ENCODE assay signal across 19 cellular contexts in the genomic region with DNA sequence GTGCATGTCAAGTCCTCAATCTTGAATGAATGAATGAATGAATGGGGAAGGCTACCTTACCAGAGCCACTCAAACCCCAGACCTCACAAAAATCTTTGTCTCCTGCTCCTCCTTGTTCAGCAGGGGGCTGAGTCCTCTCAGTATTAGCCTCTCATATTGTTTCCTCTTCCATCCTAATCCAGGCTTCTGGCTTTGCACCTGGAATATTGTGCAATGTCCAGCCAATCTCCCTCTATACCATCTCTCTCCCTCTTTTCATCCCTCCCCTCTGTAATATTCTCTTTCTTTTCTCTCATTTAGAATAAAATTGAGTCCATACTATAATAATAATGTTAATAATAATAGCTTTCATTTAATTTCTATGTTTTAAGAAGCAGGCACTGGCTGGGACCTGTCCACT. TPM values are rescaled to one million over a fixed set of nuclear protein-coding genes. Genes with fewer than 3 reads are reported as not detected.
A peak's percentile ranks its signal among the peaks of the same experiment; 100 is the strongest.
DNase-seq lines count a peak whose midpoint lies in the region; ATAC-seq and TF ChIP-seq lines count a peak whose summit lies in the region.
"Had no signal": no experiment of that assay in that cellular context is flagged by ENCODE, and none has a peak within 500 bp of the region (broad histone marks: within the 10 kb centered on the region; RNA-seq: fewer than 3 reads in every experiment).

No MANE protein-coding gene starts in this region.

- peaks cover 91 to 100% (median 97%) of the 10 kb centered on the region in 4 donors for H3K4me1 Mint-ChIP-seq in CD4-positive, alpha-beta memory T cell
- H3K4me1 Mint-ChIP-seq in activated naive CD8-positive, alpha-beta T cell treated with anti-CD3 and anti-CD28 coated beads for 36 hours, result peaks cover 96% of the 10 kb centered on the region

- no peak for TF ChIP-seq RAD21 in Ishikawa (IDR thresholded peaks at IDR 0.05; ENCODE audit: low read depth)

- peak overlapping the region; percentile 90 for H3K27ac ChIP-seq in CD4-positive, alpha-beta memory T cell (ENCODE audit: low read depth, low read length)
- peak overlapping the region; percentile 99 for H3K27ac ChIP-seq in neutrophil
- no peak overlapping the region for H3K27ac ChIP-seq in mesendoderm (ENCODE audit: low read depth, low read length)
- H3K27ac ChIP-seq: uterus had no signal

- H3K9me3 Mint-ChIP-seq in CD4-positive, alpha-beta memory T cell, result peaks cover 0 to 4% (median 0%) of the 10 kb centered on the region in 8 donors
- H3K9me3 Mint-ChIP-seq in activated naive CD8-positive, alpha-beta T cell treated with anti-CD3 and anti-CD28 coated beads for 36 hours, result no peaks in the 10 kb centered on the region

- peaks cover 23 to 33% of the 10 kb centered on the region in 2 donors for H3K36me3 Mint-ChIP-seq in CD4-positive, alpha-beta memory T cell
- H3K36me3 Mint-ChIP-seq in activated naive CD8-positive, alpha-beta T cell treated with anti-CD3 and anti-CD28 coated beads for 36 hours, result peaks cover 15% of the 10 kb centered on the region

- no peak for DNase-seq in CD4-positive, alpha-beta memory T cell
- no peak for DNase-seq in activated naive CD8-positive, alpha-beta T cell treated with anti-CD3 and anti-CD28 coated beads for 36 hours
- DNase-seq in mesendoderm (no peak), cerebellar cortex (ENCODE audit: low spot score) (no peak)
- DNase-seq: activated CD4-positive, alpha-beta T cell treated with anti-CD3 and anti-CD28 coated beads, Interleukin-2, amount 50 U/mL, for 4 hours; COR-L47; esophagus squamous epithelium; GOT3; heart right ventricle; kidney glomerular epithelial cell; NCI-H1436 treated with DMSO at 0.1 percent for 48 hours; NCI-H526 treated with DMSO at 0.1 percent for 48 hours; stimulated activated CD4-positive, alpha-beta T cell treated with anti-CD3 and anti-CD28 coated beads, Interleukin-2, amount 100 ng/mL, for 24 hours; stimulated activated CD8-positive, alpha-beta memory T cell treated with anti-CD3 and anti-CD28 coated beads, Interleukin-4, amount 100 ng/mL, for 48 hours; T-helper 9 cell; uterus had no signal

- peaks cover 0 to 2% of the 10 kb centered on the region in 2 donors for H3K27me3 Mint-ChIP-seq in CD4-positive, alpha-beta memory T cell
- no peaks in the 10 kb centered on the region for H3K27me3 Mint-ChIP-seq in activated naive CD8-positive, alpha-beta T cell treated with anti-CD3 and anti-CD28 coated beads for 36 hours

- peak overlapping the region; percentile 95 to 99 (median 98) for H3K27ac Mint-ChIP-seq in CD4-positive, alpha-beta memory T cell
- peak overlapping the region; percentile 97 for H3K27ac Mint-ChIP-seq in activated naive CD8-positive, alpha-beta T cell treated with anti-CD3 and anti-CD28 coated beads for 36 hours

- H3K18ac ChIP-seq in mesendoderm (ENCODE audit: low read length), result no peak overlapping the region

- no peaks in the 10 kb centered on the region for H3K79me2 ChIP-seq in mesendoderm (ENCODE audit: control insufficient read depth, insufficient read depth, low read length)

- no peak overlapping the region for H2BK120ac ChIP-seq in mesendoderm (ENCODE audit: low read depth, low read length)

- TF ChIP-seq EP300 in Ishikawa (IDR thresholded peaks at IDR 0.05; ENCODE audit: borderline replicate concordance), result no peak

- H2BK5ac ChIP-seq in mesendoderm (ENCODE audit: low read length), result no peak overlapping the region

- no peak overlapping the region for H4K5ac ChIP-seq in mesendoderm (ENCODE audit: low read length)

- H3K4me2 ChIP-seq in mesendoderm (ENCODE audit: low read length), result no peak overlapping the region

- CTCF ChIA-PET in CD4-positive, alpha-beta memory T cell (lab: Charles Lee; ENCODE audit: partially characterized antibody), result interaction anchor here (1.2 to 17.3 kb wide), 4 partner anchors 21 to 46 kb away, joined by 3 to 526 read pairs (median 16); partner anchors contain the start of gene ARHGAP25

- no peaks in the 10 kb centered on the region for H3K79me1 ChIP-seq in mesendoderm (ENCODE audit: low read length)

- no peak overlapping the region for H3K9ac ChIP-seq in mesendoderm (ENCODE audit: low read length)

- H3K4me3 Mint-ChIP-seq in CD4-positive, alpha-beta memory T cell, result peak overlapping the region; percentile 78 to 95 (median 86)
- peak overlapping the region; percentile 76 for H3K4me3 Mint-ChIP-seq in activated naive CD8-positive, alpha-beta T cell treated with anti-CD3 and anti-CD28 coated beads for 36 hours

- H3K56ac ChIP-seq in mesendoderm (ENCODE audit: low read length), result no peak overlapping the region

- no peaks in the 10 kb centered on the region for H3K9me3 ChIP-seq in CD4-positive, alpha-beta memory T cell (ENCODE audit: control insufficient read depth in 1 of 2, low read length in 2 of 2)
- H3K9me3 ChIP-seq in neutrophil, result no peaks in the 10 kb centered on the region
- H3K9me3 ChIP-seq: esophagus squamous epithelium, heart right ventricle, uterus had no signal

- no peak for ATAC-seq in HG03139 (IDR thresholded peaks at IDR 0.05; ENCODE audit: unreplicated experiment)
- ATAC-seq: heart right ventricle had no signal

- no peak for TF ChIP-seq CTCF in neutrophil (IDR thresholded peaks at IDR 0.05)

- H3K23ac ChIP-seq in mesendoderm (ENCODE audit: low read length), result no peak overlapping the region

- no peak overlapping the region for H2AK5ac ChIP-seq in mesendoderm (ENCODE audit: low read length)

- intact Hi-C loops in CD4-positive, alpha-beta memory T cell (cut with micrococcal nuclease), result loop anchor here (5.0 kb wide), 3 partner anchors 58 to 302 kb away; partner anchors contain the start of genes APLF and FBXO48

- peaks cover 99% of the 10 kb centered on the region for H3K4me1 ChIP-seq in CD4-positive, alpha-beta memory T cell (ENCODE audit: insufficient read depth, low read length)
- H3K4me1 ChIP-seq in neutrophil (ENCODE audit: control insufficient read depth in 1 of 2, insufficient read depth in 1 of 2, low read depth in 1 of 2, low read length in 1 of 2), result peaks cover 100% of the 10 kb centered on the region in 2 experiments
- peaks cover 8% of the 10 kb centered on the region for H3K4me1 ChIP-seq in mesendoderm (ENCODE audit: control insufficient read depth, low read depth, low read length)

- no peaks in the 10 kb centered on the region for H3K27me3 ChIP-seq in CD4-positive, alpha-beta memory T cell (ENCODE audit: insufficient read depth, low read length)
- H3K27me3 ChIP-seq in neutrophil (no peaks in the 10 kb centered on the region), mesendoderm (ENCODE audit: insufficient read depth, low read length, poor library complexity) (no peaks in the 10 kb centered on the region)
- H3K27me3 ChIP-seq: esophagus squamous epithelium, heart right ventricle, uterus had no signal

- peaks cover 8% of the 10 kb centered on the region for H3K36me3 ChIP-seq in CD4-positive, alpha-beta memory T cell (ENCODE audit: insufficient read depth, low read length)
- H3K36me3 ChIP-seq in neutrophil, result no peaks in the 10 kb centered on the region
- H3K36me3 ChIP-seq in mesendoderm (ENCODE audit: control insufficient read depth, insufficient read depth, low read length), result no peaks in the 10 kb centered on the region
- H3K36me3 ChIP-seq: esophagus squamous epithelium, heart right ventricle, uterus had no signal

- H3K4ac ChIP-seq in mesendoderm (ENCODE audit: low read depth, low read length), result no peak overlapping the region

- POLR2A ChIA-PET in CD4-positive, alpha-beta memory T cell (lab: Charles Lee; ENCODE audit: partially characterized antibody), result interaction anchor here (0.7 to 14.7 kb wide), 11 partner anchors 9 to 302 kb away, joined by 3 to 728 read pairs (median 13); partner anchors contain the start of genes APLF, ARHGAP25 and FBXO48

- H4K8ac ChIP-seq in mesendoderm (ENCODE audit: low read depth, low read length), result no peak overlapping the region

- no peak overlapping the region for H2BK15ac ChIP-seq in mesendoderm (replicated peaks; ENCODE audit: low read depth)

- H3K4me3 ChIP-seq in CD4-positive, alpha-beta memory T cell (ENCODE audit: low read length in 2 of 2), result peak overlapping the region in 1 of 2 donors; percentile 19
- H3K4me3 ChIP-seq in neutrophil (ENCODE audit: low read depth in 1 of 2, low read length in 1 of 2), result peak overlapping the region; percentile 16 to 56
- H3K4me3 ChIP-seq in mesendoderm (ENCODE audit: low read length), result no peak overlapping the region
- H3K4me3 ChIP-seq: esophagus squamous epithelium, heart right ventricle, uterus had no signal

TF ChIP-seq in Ishikawa, 13 proteins besides CTCF, POLR2A, EP300 and RAD21:
- TF ChIP-seq ZBTB7A (IDR thresholded peaks at IDR 0.05; ENCODE audit: low read depth), result no peak
- TF ChIP-seq YY1 (IDR thresholded peaks at IDR 0.05; ENCODE audit: low read depth), result no peak
- peak; percentile 39; the same call in 1 of the 2 replicates for TF ChIP-seq CEBPB (IDR thresholded peaks at IDR 0.05)
- TF ChIP-seq TEAD4 (IDR thresholded peaks at IDR 0.05), result no peak

RNA-seq across cellular contexts. Expression of gene ARHGAP25, which starts 34.3 kb away (rescaled TPM):
- 100 to 1,000 TPM; 162 to 163 TPM for total RNA-seq in CD4-positive, alpha-beta memory T cell
- 100 to 1,000 TPM in 1 of 2 donors, 10 to 100 TPM in 1; 37.1 to 125 TPM for polyA plus RNA-seq in CD4-positive, alpha-beta memory T cell
- total RNA-seq in activated naive CD8-positive, alpha-beta T cell treated with anti-CD3 and anti-CD28 coated beads for 36 hours, result 10 to 100 TPM; 47.4 to 51.0 TPM
- 0.63 TPM for polyA plus RNA-seq in mesendoderm (2013, experiment 1 of 2)
- polyA plus RNA-seq in mesendoderm (2013, experiment 2 of 2), result 0.64 TPM
